8 cellular contexts compared by ENCODE assay signal in the genomic region with DNA sequence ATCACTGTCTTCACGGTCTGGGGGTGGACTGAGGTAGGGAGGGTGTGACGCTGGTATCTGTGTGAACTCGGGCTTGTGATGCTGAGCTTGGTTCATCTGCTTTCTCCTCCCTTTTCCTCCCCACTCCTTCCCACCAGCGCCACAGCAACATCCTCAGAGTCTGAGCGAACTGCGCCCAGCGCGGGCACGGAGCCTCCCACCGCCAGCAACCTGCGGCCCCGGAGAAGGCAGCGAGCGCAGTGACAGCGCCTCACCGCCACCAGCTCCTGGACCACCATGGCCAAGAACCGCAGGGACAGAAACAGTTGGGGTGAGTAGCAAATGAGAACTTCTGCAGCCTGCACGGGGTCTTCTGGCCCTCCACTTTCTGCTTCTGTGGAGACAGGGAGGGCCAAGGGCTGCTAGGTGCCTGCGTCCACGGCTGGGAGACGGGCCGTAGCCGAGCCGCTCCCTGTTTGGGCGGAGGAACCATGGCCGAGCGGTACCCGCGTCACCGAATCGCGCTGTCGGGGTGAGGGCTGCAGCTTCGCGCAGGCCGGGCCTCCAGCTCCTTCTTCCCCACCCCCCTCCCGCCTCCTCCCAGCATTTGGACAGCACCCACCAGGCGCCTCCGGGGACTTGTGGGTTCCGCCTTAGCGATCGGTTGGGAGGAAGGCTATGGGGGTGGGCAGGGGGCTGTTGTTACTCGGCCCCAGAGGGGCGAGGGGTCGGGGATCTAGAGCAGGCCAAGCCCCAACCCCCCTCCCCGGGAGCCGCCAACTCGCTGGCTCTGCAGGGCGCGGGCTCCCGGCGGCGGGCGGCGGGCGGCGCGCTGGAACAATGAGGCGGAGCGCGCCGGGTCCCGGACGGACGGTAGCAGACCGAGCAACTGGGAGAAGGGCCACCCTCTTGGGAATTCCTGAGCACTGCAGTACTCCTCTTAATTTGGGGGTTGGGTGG. TPM values are rescaled to one million over a fixed set of nuclear protein-coding genes. Genes with fewer than 3 reads are reported as not detected.
DNase-seq lines count a peak whose midpoint lies in the region; ATAC-seq and TF ChIP-seq lines count a peak whose summit lies in the region.

Gene ATL1 (plus strand): TSS at position 156 of the 939 bp plus-strand sequence. CDS start 121 bp downstream, at position 277.

- H3K4me3 ChIP-seq in BLaER1 (peak within 1 kb of the TSS; percentile 69), H7 (ENCODE audit: insufficient read depth, low read depth, low read length) (peak within 1 kb of the TSS; percentile 73), coronary artery (peak within 1 kb of the TSS; percentile 87)

- DNase-seq in H7 (peak; percentile 89), NCI-H2196 (lab: John Stamatoyannopoulos, UW; ENCODE audit: unreplicated experiment) (peak; percentile 44), coronary artery (ENCODE audit: low spot score) (peak; percentile 93), kidney tubule cell (ENCODE audit: low spot score) (peak; percentile 59)
- DNase-seq in activated CD4-positive, alpha-beta T cell treated with anti-CD3 and anti-CD28 coated beads for 48 hours: peak; percentile 61
- peak; percentile 31 for DNase-seq in stimulated activated CD4-positive, alpha-beta T cell treated with anti-CD3 and anti-CD28 coated beads, Interleukin-12 subunit alpha, Interleukin-12 subunit beta, amount 100 ng/mL, for 4 hours

- peak within 1 kb of the TSS; percentile 25; the same call in 1 of the 2 replicates for H3K27ac ChIP-seq in BLaER1
- H3K27ac ChIP-seq in coronary artery: peak within 1 kb of the TSS; percentile 94 to 98

- no peak for TF ChIP-seq CTCF in coronary artery (IDR thresholded peaks at IDR 0.05)

- peaks cover 15% of the 10 kb centered on the region; the same call in 1 of the 2 replicates for H4K20me1 ChIP-seq in BLaER1

- H3K36me3 ChIP-seq in BLaER1: no peaks in the 10 kb centered on the region
- H3K36me3 ChIP-seq in H7 (replicated peaks; ENCODE audit: control insufficient read depth, insufficient read depth, low read length): no peaks in the 10 kb centered on the region

- H3K27me3 ChIP-seq in BLaER1 (peaks cover 22% of the 10 kb centered on the region; the same call in 1 of the 2 replicates), H7 (ENCODE audit: control insufficient read depth, insufficient read depth, low read length) (peaks cover 22% of the 10 kb centered on the region)

- H3K9me3 ChIP-seq in BLaER1: no peaks in the 10 kb centered on the region

- peaks cover 23% of the 10 kb centered on the region for H3K4me1 ChIP-seq in BLaER1

- no peak for ATAC-seq in HG03521 (IDR thresholded peaks at IDR 0.05; ENCODE audit: unreplicated experiment)

- peak within 1 kb of the TSS; percentile 97 for H3K4me2 ChIP-seq in BLaER1

- H3K9ac ChIP-seq in BLaER1: peak within 1 kb of the TSS; percentile 66; the same call in 1 of the 2 replicates

RNA-seq across cellular contexts. Expression of gene ATL1, which starts in this region (rescaled TPM):
- 1.9 and 2.8 TPM in 2 replicates for total RNA-seq in H7 (2014; rRNA removed; shearing (Covaris generic))

Comparison
In these comparisons a context has a peak if more than half of its experiments do, and no peak if none do; other contexts are left out.
1. DNase-seq: peak in every context shown above with its lines; median percentile 93 in coronary artery; 89 in H7; 61 in activated CD4-positive, alpha-beta T cell treated with anti-CD3 and anti-CD28 coated beads for 48 hours; 59 in kidney tubule cell; 44 in NCI-H2196; 31 in stimulated activated CD4-positive, alpha-beta T cell treated with anti-CD3 and anti-CD28 coated beads, Interleukin-12 subunit alpha, Interleukin-12 subunit beta, amount 100 ng/mL, for 4 hours.